12 cellular contexts compared by ENCODE assay signal in the genomic region with DNA sequence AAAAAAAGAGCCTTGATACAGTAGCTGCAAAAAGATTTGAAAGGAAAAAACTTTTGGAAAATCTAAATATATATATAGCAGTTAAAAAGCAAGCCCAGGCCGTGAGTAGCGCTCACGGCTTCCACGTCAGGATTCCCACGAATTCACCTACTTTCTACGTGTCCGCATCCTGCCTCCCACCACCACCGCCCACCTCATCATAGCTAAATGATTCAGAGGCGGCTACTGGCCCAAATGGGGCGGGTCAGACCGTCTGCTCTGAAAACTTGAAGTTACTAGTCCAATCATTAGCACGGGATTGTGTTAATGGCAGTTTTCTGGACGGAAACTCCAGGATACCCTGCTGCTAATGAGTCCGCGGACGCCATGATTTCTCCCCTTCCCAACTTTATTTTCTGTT. TPM values are rescaled to one million over a fixed set of nuclear protein-coding genes. Genes with fewer than 3 reads are reported as not detected.
DNase-seq lines count a peak whose midpoint lies in the region; ATAC-seq and TF ChIP-seq lines count a peak whose summit lies in the region.
"Had no signal": no experiment of that assay in that cellular context is flagged by ENCODE, and none has a peak within 500 bp of the region (broad histone marks: within the 10 kb centered on the region; RNA-seq: fewer than 3 reads in every experiment).

No MANE protein-coding gene starts in this region.

- peaks cover 2% of the 10 kb centered on the region for H3K9me3 Mint-ChIP-seq in activated CD8-positive, alpha-beta T cell treated with anti-CD3 and anti-CD28 coated beads for 36 hours
- H3K9me3 Mint-ChIP-seq in naive B cell = peaks cover 0 to 3% (median 0%) of the 10 kb centered on the region in 7 donors

- H3K27ac ChIP-seq in body of pancreas = no peak overlapping the region

- H3K27ac Mint-ChIP-seq in activated CD8-positive, alpha-beta T cell treated with anti-CD3 and anti-CD28 coated beads for 36 hours = no peak overlapping the region
- peak overlapping the region in 1 of 6 donors; percentile 87 for H3K27ac Mint-ChIP-seq in naive B cell

- H3K4me3 Mint-ChIP-seq in activated CD8-positive, alpha-beta T cell treated with anti-CD3 and anti-CD28 coated beads for 36 hours = no peak overlapping the region
- peak overlapping the region in 7 of 8 donors; percentile 42 to 96 (median 92) for H3K4me3 Mint-ChIP-seq in naive B cell

- DNase-seq in CD1c-positive myeloid dendritic cell (ENCODE audit: extremely low spot score) (peak; percentile 78), Daoy (ENCODE audit: low read depth) (peak; percentile 76), naive B cell (no peak), body of pancreas (no peak), NCI-H1694 treated with DMSO at 0.1 percent for 48 hours (lab: John Stamatoyannopoulos, UW) (no peak)
- DNase-seq in activated CD8-positive, alpha-beta T cell treated with anti-CD3 and anti-CD28 coated beads for 36 hours = peak; percentile 22
- DNase-seq: H7, hippocampal formation, NCI-H526 treated with DMSO at 0.1 percent for 48 hours, sigmoid colon, T-helper 2 cell had no signal

- WGBS in body of pancreas, 2 donors = 82 to 86% methylated on average over 16 of the region's 16 CpGs

- peaks cover 17% of the 10 kb centered on the region for H3K4me1 ChIP-seq in body of pancreas

- POLR2A ChIA-PET in activated CD8-positive, alpha-beta T cell treated with anti-CD3 and anti-CD28 coated beads for 36 hours (lab: Charles Lee) = interaction anchor here (1.6 to 2.0 kb wide), 2 partner anchors 9 to 107 kb away, joined by 4 to 7 read pairs; no protein-coding TSS in a partner anchor

- TF ChIP-seq POLR2A in body of pancreas (IDR thresholded peaks at IDR 0.05) = no peak

- H3K4me1 Mint-ChIP-seq in activated CD8-positive, alpha-beta T cell treated with anti-CD3 and anti-CD28 coated beads for 36 hours (ENCODE audit: low read depth) = peaks cover 22% of the 10 kb centered on the region
- H3K4me1 Mint-ChIP-seq in naive B cell = peaks cover 20 to 28% (median 25%) of the 10 kb centered on the region in 3 donors

- H3K4me3 ChIP-seq in body of pancreas = no peak overlapping the region

- TF ChIP-seq CTCF in activated CD8-positive, alpha-beta T cell treated with anti-CD3 and anti-CD28 coated beads for 36 hours (IDR thresholded peaks at IDR 0.05) = no peak
- TF ChIP-seq CTCF in body of pancreas (IDR thresholded peaks at IDR 0.05) = no peak

- CTCF ChIA-PET in activated CD8-positive, alpha-beta T cell treated with anti-CD3 and anti-CD28 coated beads for 36 hours (lab: Charles Lee) = interaction anchor here (1.4 kb wide), 1 partner anchor 87 kb away, joined by 3 read pairs; no protein-coding TSS in a partner anchor

- peaks cover 13% of the 10 kb centered on the region for H3K36me3 Mint-ChIP-seq in activated CD8-positive, alpha-beta T cell treated with anti-CD3 and anti-CD28 coated beads for 36 hours (ENCODE audit: low read depth)
- no peaks in the 10 kb centered on the region for H3K36me3 Mint-ChIP-seq in naive B cell

- no peaks in the 10 kb centered on the region for H3K36me3 ChIP-seq in body of pancreas (replicated peaks in 1 of 2; ENCODE audit: insufficient read depth in 1 of 2, low read depth in 2 of 2)
- H3K36me3 ChIP-seq: sigmoid colon had no signal

- H3K27me3 ChIP-seq in body of pancreas = no peaks in the 10 kb centered on the region
- H3K27me3 ChIP-seq: sigmoid colon had no signal

- H3K27me3 Mint-ChIP-seq in activated CD8-positive, alpha-beta T cell treated with anti-CD3 and anti-CD28 coated beads for 36 hours = peaks cover 14% of the 10 kb centered on the region
- H3K27me3 Mint-ChIP-seq in naive B cell = peaks cover 17 to 35% (median 32%) of the 10 kb centered on the region in 3 donors

- intact Hi-C loops in activated CD8-positive, alpha-beta T cell treated with anti-CD3 and anti-CD28 coated beads for 36 hours (cut with micrococcal nuclease) = loop anchor here (10.0 kb wide), 2 partner anchors 61 to 69 kb away; a partner anchor contains a TSS
- intact Hi-C loops in body of pancreas (cut with DNase I) = no loop called here

- H3K9me3 ChIP-seq in body of pancreas = no peaks in the 10 kb centered on the region
- H3K9me3 ChIP-seq: sigmoid colon had no signal

- no peak for ATAC-seq in activated CD8-positive, alpha-beta T cell treated with anti-CD3 and anti-CD28 coated beads for 36 hours
- ATAC-seq in naive B cell (ENCODE audit: low read depth in 2 of 2) = no peak
- no peak for ATAC-seq in body of pancreas
- ATAC-seq in GM21737 (IDR thresholded peaks at IDR 0.05; ENCODE audit: unreplicated experiment) = no peak

RNA-seq across cellular contexts. Expression of a gene that starts 1.3 kb away (rescaled TPM):
- total RNA-seq in Daoy (2014; rRNA removed; shearing (Covaris generic)) = 11.5 and 15.7 TPM in 2 replicates
- total RNA-seq in activated CD8-positive, alpha-beta T cell treated with anti-CD3 and anti-CD28 coated beads for 36 hours = 10 to 100 TPM in 1 of 2 experiments, 1 to 10 TPM in 1; 9.9 to 10.8 TPM
- 1 to 10 TPM in 5 of 6 donors, under 1 TPM in 1; 0.13 to 3.3 (median 2.4) TPM for polyA plus RNA-seq in naive B cell (ENCODE audit: low read depth in 6 of 6)
- total RNA-seq in body of pancreas = 1 to 10 TPM; 1.6 to 2.0 TPM

Comparison
In these comparisons a context has a peak if more than half of its experiments do, and no peak if none do; other contexts are left out.
1. DNase-seq: peak in CD1c-positive myeloid dendritic cell (single experiment), Daoy (single experiment) and activated CD8-positive, alpha-beta T cell treated with anti-CD3 and anti-CD28 coated beads for 36 hours (single experiment); none in naive B cell (single experiment), body of pancreas (0 of 4) and NCI-H1694 treated with DMSO at 0.1 percent for 48 hours (single experiment).